In the genomic region with DNA sequence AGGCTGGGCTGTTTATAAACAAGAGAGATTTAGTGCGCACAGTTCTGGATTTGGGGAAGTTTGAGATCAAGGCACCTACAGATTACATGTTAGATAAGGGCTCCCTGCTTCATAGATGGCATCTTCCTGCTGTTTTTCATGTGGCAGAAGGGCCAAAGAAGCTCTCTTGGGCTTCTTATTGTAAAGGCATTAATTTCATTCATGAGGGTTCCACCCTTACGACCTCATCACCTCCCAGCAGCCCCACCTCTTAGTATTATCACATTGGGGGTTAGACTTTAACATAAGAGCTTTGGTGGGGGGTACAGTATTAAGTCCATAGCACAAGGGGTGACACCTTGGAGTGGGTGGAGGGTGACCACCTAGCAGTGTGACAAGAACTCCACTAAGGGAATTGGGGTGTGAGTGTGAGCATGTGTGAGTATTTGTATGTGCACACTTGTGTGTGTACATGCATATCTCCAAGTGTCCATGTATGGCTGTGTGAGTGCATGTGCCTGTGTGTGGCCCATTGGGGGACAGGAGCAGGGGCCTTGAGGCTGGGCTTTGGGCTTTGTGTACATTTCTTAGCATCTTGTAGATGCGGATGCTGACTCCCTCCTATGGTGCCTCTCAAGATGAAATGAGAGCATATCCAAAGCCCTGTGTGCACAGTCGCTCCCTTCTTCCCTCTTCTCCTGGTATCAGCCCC, we compare ENCODE assay signal across 14 cellular contexts. TPM values are rescaled to one million over a fixed set of nuclear protein-coding genes. Genes with fewer than 3 reads are reported as not detected.
DNase-seq lines count a peak whose midpoint lies in the region; ATAC-seq, FAIRE-seq and TF ChIP-seq lines count a peak whose summit lies in the region.
"Had no signal": no experiment of that assay in that cellular context is flagged by ENCODE, and none has a peak within 500 bp of the region (broad histone marks: within the 10 kb centered on the region; RNA-seq: fewer than 3 reads in every experiment).

No MANE protein-coding gene starts in this region.

- H4K8ac ChIP-seq in neuronal stem cell (ENCODE audit: low read depth, low read length), result no peak overlapping the region

- H3K9ac ChIP-seq in DND-41 (ENCODE audit: low read depth, low read length) (no peak overlapping the region), neuronal stem cell (ENCODE audit: low read depth, low read length, poor library complexity) (no peak overlapping the region)

- FAIRE-seq in GM12891 (lab: Jason Lieb, UNC), result no peak

- H3K9me3 ChIP-seq in DND-41 (ENCODE audit: insufficient read depth, low read length, severe bottlenecking) (peaks cover 8% of the 10 kb centered on the region), neuronal stem cell (replicated peaks in 1 of 2; ENCODE audit: control insufficient read depth in 2 of 2, insufficient read depth in 1 of 2, low read depth in 1 of 2, low read length in 2 of 2) (peaks cover 4 to 12% of the 10 kb centered on the region in 2 donors)
- H3K9me3 ChIP-seq: prostate gland had no signal

- DNase-seq in CD14-positive monocyte (ENCODE audit: low spot score) (no peak), DND-41 (no peak), neuronal stem cell (ENCODE audit: low spot score) (no peak), AG08395 (ENCODE audit: low spot score) (no peak), GM12891 (ENCODE audit: insufficient read length, low spot score) (no peak), GM19240 (ENCODE audit: insufficient read length, low spot score) (no peak), DMS114 treated with DMSO at 0.1 percent for 48 hours (lab: John Stamatoyannopoulos, UW; ENCODE audit: unreplicated experiment) (no peak)
- DNase-seq in central memory CD8-positive, alpha-beta T cell (ENCODE audit: low spot score in 2 of 2), result no peak
- DNase-seq: activated CD4-positive, alpha-beta T cell treated with anti-CD3 and anti-CD28 coated beads for 48 hours; activated gamma-delta T cell; NCI-H1417 treated with DMSO at 0.1 percent for 48 hours had no signal

- H2AFZ ChIP-seq in DND-41 (ENCODE audit: low read depth, low read length), result no peak overlapping the region
- H2AFZ ChIP-seq in neuronal stem cell (ENCODE audit: low read length), result no peak overlapping the region

- H3K79me2 ChIP-seq in DND-41 (ENCODE audit: insufficient read depth, low read length), result peaks cover 93% of the 10 kb centered on the region

- WGBS in neuronal stem cell (ENCODE audit: extremely low coverage in 2 of 2, insufficient read length in 2 of 2, insufficient replicate concordance in 1 of 2), 2 donors, result no CpG with 5 or more reads among the region's 4 CpGs

- H3K4ac ChIP-seq in neuronal stem cell (ENCODE audit: low read length), result no peak overlapping the region

- H3K36me3 ChIP-seq in DND-41 (ENCODE audit: insufficient read depth, low read length), result peaks cover 9% of the 10 kb centered on the region
- no peaks in the 10 kb centered on the region for H3K36me3 ChIP-seq in neuronal stem cell (replicated peaks in 1 of 2; ENCODE audit: control insufficient read depth in 2 of 2, insufficient read depth in 2 of 2, low read length in 2 of 2)
- H3K36me3 ChIP-seq: Peyer's patch, prostate gland had no signal

- no peak for ATAC-seq in DND-41 (ENCODE audit: insufficient read depth, low read depth)
- no peak for ATAC-seq in central memory CD8-positive, alpha-beta T cell (replicated peaks; ENCODE audit: extremely low read depth, poor library complexity, severe bottlenecking)

- TF ChIP-seq CTCF in CD14-positive monocyte (IDR thresholded peaks at IDR 0.05), result no peak
- TF ChIP-seq CTCF in DND-41 (IDR thresholded peaks at IDR 0.05; ENCODE audit: borderline replicate concordance, extremely low read depth, low read length, poor library complexity, severe bottlenecking), result no peak

- H3K4me2 ChIP-seq in DND-41 (ENCODE audit: insufficient read depth, low read length), result no peak overlapping the region
- H3K4me2 ChIP-seq in neuronal stem cell (ENCODE audit: insufficient read depth, low read length, poor library complexity, severe bottlenecking), result no peak overlapping the region

- H3K27ac ChIP-seq in DND-41 (ENCODE audit: low read length) (peak overlapping the region; percentile 58), neuronal stem cell (replicated peaks; ENCODE audit: low read length) (no peak overlapping the region)
- H3K27ac ChIP-seq: C4-2B, prostate gland had no signal

- H3K27me3 Mint-ChIP-seq in CD14-positive monocyte (ENCODE audit: low read depth in 3 of 3), result peaks cover 0 to 5% (median 2%) of the 10 kb centered on the region in 3 donors
- no peaks in the 10 kb centered on the region for H3K27me3 Mint-ChIP-seq in central memory CD8-positive, alpha-beta T cell

- H3K27me3 ChIP-seq in DND-41 (ENCODE audit: insufficient read depth, low read length, poor library complexity), result no peaks in the 10 kb centered on the region
- H3K27me3 ChIP-seq in neuronal stem cell (ENCODE audit: control insufficient read depth in 3 of 3, insufficient read depth in 3 of 3, low read depth in 1 of 3, low read length in 3 of 3), result no peaks in the 10 kb centered on the region
- H3K27me3 ChIP-seq: Peyer's patch had no signal

- H2BK5ac ChIP-seq in neuronal stem cell (ENCODE audit: low read length), result no peak overlapping the region

- H3K4me1 ChIP-seq in DND-41 (ENCODE audit: insufficient read depth, low read length), result peaks cover 94% of the 10 kb centered on the region
- H3K4me1 ChIP-seq in neuronal stem cell (ENCODE audit: control insufficient read depth in 2 of 2, insufficient read depth in 1 of 2, low read depth in 1 of 2, low read length in 2 of 2), result peaks cover 26 to 30% of the 10 kb centered on the region in 2 donors

- TF ChIP-seq POLR2A in GM12891 (IDR thresholded peaks at IDR 0.05; ENCODE audit: low read depth, low read length), result no peak

- H3K27ac Mint-ChIP-seq in CD14-positive monocyte, result peak overlapping the region; percentile 84 to 95 (median 94)
- H3K27ac Mint-ChIP-seq in central memory CD8-positive, alpha-beta T cell (ENCODE audit: low read depth), result peak overlapping the region; percentile 79

- no peak overlapping the region for H3K18ac ChIP-seq in neuronal stem cell (ENCODE audit: low read length)

- H2AK5ac ChIP-seq in neuronal stem cell (ENCODE audit: low read depth, low read length), result no peak overlapping the region

- no peak overlapping the region for H2BK120ac ChIP-seq in neuronal stem cell (ENCODE audit: low read depth, low read length)

- H3K79me1 ChIP-seq in neuronal stem cell (ENCODE audit: low read depth, low read length), result peaks cover 10% of the 10 kb centered on the region

- H3K23ac ChIP-seq in neuronal stem cell (ENCODE audit: low read depth, low read length, poor library complexity), result peak overlapping the region; percentile 90

- intact Hi-C loops in CD14-positive monocyte (cut with micrococcal nuclease), result no loop called here

- peaks cover 24% of the 10 kb centered on the region; the same call in 1 of the 2 replicates for H4K20me1 ChIP-seq in DND-41 (ENCODE audit: insufficient read depth, low read length)

- no peak overlapping the region for H2BK15ac ChIP-seq in neuronal stem cell (ENCODE audit: low read length)

- H2BK12ac ChIP-seq in neuronal stem cell (ENCODE audit: low read length), result no peak overlapping the region

- peak overlapping the region in 1 of 2 donors; percentile 61 for H3K4me3 Mint-ChIP-seq in CD14-positive monocyte
- no peak overlapping the region for H3K4me3 Mint-ChIP-seq in central memory CD8-positive, alpha-beta T cell

- H3K4me1 Mint-ChIP-seq in CD14-positive monocyte, result peaks cover 100% of the 10 kb centered on the region
- peaks cover 99% of the 10 kb centered on the region for H3K4me1 Mint-ChIP-seq in central memory CD8-positive, alpha-beta T cell

- no peak overlapping the region for H4K91ac ChIP-seq in neuronal stem cell (ENCODE audit: low read depth, low read length, poor library complexity)

- H3K14ac ChIP-seq in neuronal stem cell (ENCODE audit: low read length), result no peak overlapping the region

- peaks cover 0 to 2% (median 0%) of the 10 kb centered on the region in 7 donors for H3K9me3 Mint-ChIP-seq in CD14-positive monocyte
- no peaks in the 10 kb centered on the region for H3K9me3 Mint-ChIP-seq in central memory CD8-positive, alpha-beta T cell

- H3K36me3 Mint-ChIP-seq in CD14-positive monocyte, result peaks cover 1 to 2% of the 10 kb centered on the region in 2 donors
- H3K36me3 Mint-ChIP-seq in central memory CD8-positive, alpha-beta T cell (ENCODE audit: insufficient read depth), result peaks cover 15% of the 10 kb centered on the region

- H3K4me3 ChIP-seq in DND-41 (ENCODE audit: low read depth in 1 of 2, low read length in 2 of 2) (no peak overlapping the region), neuronal stem cell (ENCODE audit: low read length in 2 of 2) (no peak overlapping the region)
- H3K4me3 ChIP-seq: Peyer's patch, prostate gland had no signal

TF ChIP-seq in GM12891, 5 proteins besides CTCF, POLR2A, EP300 and RAD21:
- TF ChIP-seq SPI1 (IDR thresholded peaks at IDR 0.05; ENCODE audit: low read depth, low read length) (no peak), POLR2AphosphoS5 (IDR thresholded peaks at IDR 0.05; ENCODE audit: low read depth, low read length) (no peak), PAX5 (IDR thresholded peaks at IDR 0.05; ENCODE audit: insufficient read depth, low read length, severe bottlenecking) (no peak), POU2F2 (IDR thresholded peaks at IDR 0.05; ENCODE audit: low read depth, low read length) (no peak), TAF1 (IDR thresholded peaks at IDR 0.05; ENCODE audit: low read depth, low read length) (no peak)

RNA-seq across cellular contexts. Expression of a gene that starts 42.7 kb away (rescaled TPM):
- under 1 TPM; 0.97 TPM for polyA plus RNA-seq in CD14-positive monocyte
- 20.8 TPM for polyA plus RNA-seq in neuronal stem cell (2013, experiment 1 of 2)
- polyA plus RNA-seq in neuronal stem cell (2013, experiment 2 of 2), result 19.8 TPM
- 12.5 TPM for polyA plus RNA-seq in GM12891 (2012; ENCODE audit: low read depth, missing spikeins)
